In genomic region chr5:36739751-36740221, GRCh38 we compare ENCODE assay signal across 8 cellular contexts.
DNase-seq lines count a peak whose midpoint lies in the region; ATAC-seq and TF ChIP-seq lines count a peak whose summit lies in the region.

No MANE protein-coding gene starts in this region.

- ATAC-seq in GM18867 (IDR thresholded peaks at IDR 0.05; ENCODE audit: unreplicated experiment): peak; percentile 66
- ATAC-seq in HG03439 (IDR thresholded peaks at IDR 0.05; ENCODE audit: unreplicated experiment): peak; percentile 69
- peak; percentile 91 for ATAC-seq in naive thymus-derived CD4-positive, alpha-beta T cell
- ATAC-seq in stimulated activated effector memory CD8-positive, alpha-beta T cell treated with anti-CD3 and anti-CD28 coated beads, Interleukin-12 subunit alpha, Interleukin-12 subunit beta, amount 100 ng/mL, for 72 hours: peak; percentile 61

- POLR2A ChIA-PET in activated CD4-positive, alpha-beta memory T cell treated with anti-CD3 and anti-CD28 coated beads for 36 hours (lab: Charles Lee): interaction anchor here (1.2 kb wide), 1 partner anchor 128 kb away, joined by 3 read pairs; no protein-coding TSS in a partner anchor
- POLR2A ChIA-PET in naive thymus-derived CD4-positive, alpha-beta T cell (lab: Charles Lee): interaction anchor here (1.2 kb wide), 1 partner anchor 13 kb away, joined by 3 read pairs; no protein-coding TSS in a partner anchor

- peaks cover 25% of the 10 kb centered on the region for H3K27me3 Mint-ChIP-seq in activated CD4-positive, alpha-beta memory T cell treated with anti-CD3 and anti-CD28 coated beads for 36 hours
- H3K27me3 Mint-ChIP-seq in endothelial cell (ENCODE audit: unreplicated experiment): peaks cover 3% of the 10 kb centered on the region
- H3K27me3 Mint-ChIP-seq in naive thymus-derived CD4-positive, alpha-beta T cell: peaks cover 29 to 44% (median 36%) of the 10 kb centered on the region in 5 donors

- no peaks in the 10 kb centered on the region for H3K27me3 ChIP-seq in naive thymus-derived CD4-positive, alpha-beta T cell (ENCODE audit: control insufficient read depth in 2 of 2, insufficient read depth in 2 of 2, low read length in 2 of 2)

- peaks cover 0 to 4% of the 10 kb centered on the region in 2 donors for H3K4me1 ChIP-seq in naive thymus-derived CD4-positive, alpha-beta T cell (ENCODE audit: control insufficient read depth in 2 of 2, insufficient read depth in 2 of 2, low read length in 2 of 2)

- TF ChIP-seq CTCF in AG10803 (conservative IDR thresholded peaks at IDR 0.05; ENCODE audit: low read length) (peak; percentile 84), endothelial cell (IDR thresholded peaks at IDR 0.05; ENCODE audit: unreplicated experiment) (peak; percentile 89)

- intact Hi-C loops in activated CD4-positive, alpha-beta memory T cell treated with anti-CD3 and anti-CD28 coated beads for 36 hours (cut with micrococcal nuclease): loop anchor here (1.0 to 5.0 kb wide), 5 partner anchors 131 to 373 kb away; no protein-coding TSS in a partner anchor
- intact Hi-C loops in naive thymus-derived CD4-positive, alpha-beta T cell (cut with micrococcal nuclease): loop anchor here (1.0 to 10.0 kb wide), 7 partner anchors 131 to 1455 kb away; partner anchors contain the start of gene NIPBL (in 1 of the 2)

- H3K4me3 Mint-ChIP-seq in activated CD4-positive, alpha-beta memory T cell treated with anti-CD3 and anti-CD28 coated beads for 36 hours: no peak overlapping the region
- no peak overlapping the region for H3K4me3 Mint-ChIP-seq in endothelial cell (ENCODE audit: unreplicated experiment)
- no peak overlapping the region for H3K4me3 Mint-ChIP-seq in naive thymus-derived CD4-positive, alpha-beta T cell
- no peak overlapping the region for H3K4me3 Mint-ChIP-seq in stimulated activated effector memory CD8-positive, alpha-beta T cell treated with anti-CD3 and anti-CD28 coated beads, Interleukin-12 subunit alpha, Interleukin-12 subunit beta, amount 100 ng/mL, for 72 hours

- H3K27ac ChIP-seq in naive thymus-derived CD4-positive, alpha-beta T cell (ENCODE audit: low read depth, low read length): no peak overlapping the region

- H3K4me3 ChIP-seq in AG10803 (ENCODE audit: low read length): no peak overlapping the region
- no peak overlapping the region for H3K4me3 ChIP-seq in naive thymus-derived CD4-positive, alpha-beta T cell (ENCODE audit: low read length)

- H3K4me1 Mint-ChIP-seq in activated CD4-positive, alpha-beta memory T cell treated with anti-CD3 and anti-CD28 coated beads for 36 hours (ENCODE audit: low read depth): peaks cover 4% of the 10 kb centered on the region
- peaks cover 9% of the 10 kb centered on the region for H3K4me1 Mint-ChIP-seq in endothelial cell (ENCODE audit: unreplicated experiment)
- H3K4me1 Mint-ChIP-seq in naive thymus-derived CD4-positive, alpha-beta T cell: peaks cover 8 to 13% (median 10%) of the 10 kb centered on the region in 7 donors
- H3K4me1 Mint-ChIP-seq in stimulated activated effector memory CD8-positive, alpha-beta T cell treated with anti-CD3 and anti-CD28 coated beads, Interleukin-12 subunit alpha, Interleukin-12 subunit beta, amount 100 ng/mL, for 72 hours: peaks cover 8% of the 10 kb centered on the region

- DNase-seq in AG10803 (ENCODE audit: low read depth) (peak; percentile 59), NCI-H82 treated with DMSO at 0.1 percent for 48 hours (lab: John Stamatoyannopoulos, UW; ENCODE audit: unreplicated experiment) (peak; percentile 73), endothelial cell (ENCODE audit: low spot score) (peak; percentile 89)
- peak; percentile 84 for DNase-seq in activated CD4-positive, alpha-beta memory T cell treated with anti-CD3 and anti-CD28 coated beads for 36 hours
- DNase-seq in naive thymus-derived CD4-positive, alpha-beta T cell: peak; percentile 46 to 73 (median 66)
- peak; percentile 53 to 83 for DNase-seq in stimulated activated effector memory CD8-positive, alpha-beta T cell treated with anti-CD3 and anti-CD28 coated beads, Interleukin-12 subunit alpha, Interleukin-12 subunit beta, amount 100 ng/mL, for 72 hours (ENCODE audit: low spot score in 2 of 2)

- H3K36me3 ChIP-seq in naive thymus-derived CD4-positive, alpha-beta T cell (ENCODE audit: control insufficient read depth in 2 of 3, insufficient read depth in 3 of 3, low read length in 3 of 3): no peaks in the 10 kb centered on the region

- H3K9me3 ChIP-seq in naive thymus-derived CD4-positive, alpha-beta T cell (ENCODE audit: control insufficient read depth in 2 of 3, low read length in 3 of 3): no peaks in the 10 kb centered on the region

- H3K36me3 Mint-ChIP-seq in activated CD4-positive, alpha-beta memory T cell treated with anti-CD3 and anti-CD28 coated beads for 36 hours: no peaks in the 10 kb centered on the region
- H3K36me3 Mint-ChIP-seq in endothelial cell (ENCODE audit: low read depth, unreplicated experiment): no peaks in the 10 kb centered on the region
- no peaks in the 10 kb centered on the region for H3K36me3 Mint-ChIP-seq in naive thymus-derived CD4-positive, alpha-beta T cell
- H3K36me3 Mint-ChIP-seq in stimulated activated effector memory CD8-positive, alpha-beta T cell treated with anti-CD3 and anti-CD28 coated beads, Interleukin-12 subunit alpha, Interleukin-12 subunit beta, amount 100 ng/mL, for 72 hours: no peaks in the 10 kb centered on the region

- CTCF ChIA-PET in activated CD4-positive, alpha-beta memory T cell treated with anti-CD3 and anti-CD28 coated beads for 36 hours (lab: Charles Lee): interaction anchor here (0.6 to 3.0 kb wide), 26 partner anchors 9 to 293 kb away, joined by 3 to 30 read pairs (median 3); partner anchors contain the start of gene NIPBL
- CTCF ChIA-PET in naive thymus-derived CD4-positive, alpha-beta T cell (lab: Charles Lee): interaction anchor here (0.6 to 1.8 kb wide), 6 partner anchors 8 to 267 kb away, joined by 3 to 13 read pairs (median 3); partner anchors contain the start of gene NIPBL

- H3K27ac Mint-ChIP-seq in activated CD4-positive, alpha-beta memory T cell treated with anti-CD3 and anti-CD28 coated beads for 36 hours: no peak overlapping the region
- H3K27ac Mint-ChIP-seq in endothelial cell (ENCODE audit: unreplicated experiment): no peak overlapping the region
- H3K27ac Mint-ChIP-seq in naive thymus-derived CD4-positive, alpha-beta T cell: peak overlapping the region in 1 of 9 donors; percentile 47
- H3K27ac Mint-ChIP-seq in stimulated activated effector memory CD8-positive, alpha-beta T cell treated with anti-CD3 and anti-CD28 coated beads, Interleukin-12 subunit alpha, Interleukin-12 subunit beta, amount 100 ng/mL, for 72 hours: no peak overlapping the region

- no peaks in the 10 kb centered on the region for H3K9me3 Mint-ChIP-seq in activated CD4-positive, alpha-beta memory T cell treated with anti-CD3 and anti-CD28 coated beads for 36 hours
- H3K9me3 Mint-ChIP-seq in endothelial cell (ENCODE audit: unreplicated experiment): no peaks in the 10 kb centered on the region
- H3K9me3 Mint-ChIP-seq in naive thymus-derived CD4-positive, alpha-beta T cell: no peaks in the 10 kb centered on the region
- H3K9me3 Mint-ChIP-seq in stimulated activated effector memory CD8-positive, alpha-beta T cell treated with anti-CD3 and anti-CD28 coated beads, Interleukin-12 subunit alpha, Interleukin-12 subunit beta, amount 100 ng/mL, for 72 hours: no peaks in the 10 kb centered on the region
